ENCODE assay signal across 11 cellular contexts in the genomic region with DNA sequence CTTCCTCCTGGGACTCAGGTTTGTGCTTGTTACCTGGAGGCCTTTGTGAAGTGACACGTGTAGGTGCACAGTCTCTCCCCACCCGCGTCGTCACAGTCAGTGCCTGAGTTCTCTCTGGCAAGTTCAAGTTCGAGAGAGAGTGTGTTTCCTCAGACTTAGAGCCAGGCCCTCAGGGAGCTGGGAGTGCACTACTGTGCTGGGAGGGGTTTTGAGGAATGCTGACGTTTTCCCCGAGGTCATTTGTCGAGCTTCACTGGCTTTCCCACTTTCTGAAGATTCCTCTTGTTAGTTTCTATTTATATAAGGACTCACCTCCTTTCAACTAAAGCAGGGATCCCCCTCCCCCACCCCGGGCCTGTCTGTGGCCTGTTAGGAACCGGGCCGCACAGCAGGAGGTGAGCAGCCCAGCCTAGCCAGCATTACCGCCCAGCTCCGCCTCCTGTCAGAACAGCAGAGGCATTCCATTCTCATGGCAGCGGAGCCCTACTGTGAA.
DNase-seq lines count a peak whose midpoint lies in the region; ATAC-seq, FAIRE-seq and TF ChIP-seq lines count a peak whose summit lies in the region.
"Had no signal": no experiment of that assay in that cellular context is flagged by ENCODE, and none has a peak within 500 bp of the region (broad histone marks: within the 10 kb centered on the region; RNA-seq: fewer than 3 reads in every experiment).

No MANE protein-coding gene starts in this region.

- WGBS in lung, 2 donors = 17 to 38% methylated on average over 14 of the region's 14 CpGs

- TF ChIP-seq CTCF in A673 (conservative IDR thresholded peaks at IDR 0.05; ENCODE audit: low read depth, low read length) (no peak), lung (IDR thresholded peaks at IDR 0.05; ENCODE audit: control extremely low read depth, extremely low read depth) (no peak)

- H3K9me3 ChIP-seq in A673 (ENCODE audit: low read depth, low read length, poor library complexity, severe bottlenecking) = no peaks in the 10 kb centered on the region
- no peaks in the 10 kb centered on the region for H3K9me3 ChIP-seq in lung (ENCODE audit: control insufficient read depth in 2 of 2, insufficient read depth in 1 of 2, low read length in 1 of 2)

- FAIRE-seq in GM12892 (lab: Jason Lieb, UNC) = no peak
- FAIRE-seq: colon had no signal

- H3K4me1 ChIP-seq in A673 (ENCODE audit: insufficient read depth, low read length, poor library complexity, severe bottlenecking) (peaks cover 4% of the 10 kb centered on the region), lung (ENCODE audit: control insufficient read depth in 2 of 2, insufficient read depth in 2 of 2, low read length in 2 of 2) (no peaks in the 10 kb centered on the region)

- TF ChIP-seq POLR2A in GM12892 (IDR thresholded peaks at IDR 0.05; ENCODE audit: low read depth, low read length) = no peak

- H3K4me3 ChIP-seq in A673 (ENCODE audit: low read depth, low read length, poor library complexity, severe bottlenecking) = peak overlapping the region; percentile 40
- H3K4me3 ChIP-seq in lung = no peak overlapping the region

- no TSS peak for BruUV-seq in A673 (replicated peaks; lab: Mats Ljungman, UMichigan)

- POLR2A ChIA-PET in A673 (lab: Charles Lee; ENCODE audit: low non-redundant PET) = interaction anchor here (0.5 kb wide), 1 partner anchor 87 kb away, joined by 3 read pairs; no protein-coding TSS in a partner anchor

- H3K27ac ChIP-seq in A673 (ENCODE audit: low read depth, low read length, poor library complexity, severe bottlenecking) (no peak overlapping the region), lung (ENCODE audit: low read depth in 1 of 2, low read length in 1 of 2) (peak overlapping the region in 1 of 2 donors; percentile 54)

- CTCF ChIA-PET in A673 (lab: Charles Lee) = interaction anchor here (0.5 kb wide), 1 partner anchor 540 kb away, joined by 3 read pairs; no protein-coding TSS in a partner anchor

- H3K36me3 ChIP-seq in A673 (ENCODE audit: insufficient read depth, low read length, poor library complexity, severe bottlenecking) = no peaks in the 10 kb centered on the region
- H3K36me3 ChIP-seq in lung (ENCODE audit: control insufficient read depth in 2 of 2, insufficient read depth in 2 of 2, low read length in 2 of 2) = no peaks in the 10 kb centered on the region

- H3K27me3 ChIP-seq in A673 (replicated peaks; ENCODE audit: insufficient read depth, low read depth, low read length, poor library complexity) = no peaks in the 10 kb centered on the region
- no peaks in the 10 kb centered on the region for H3K27me3 ChIP-seq in lung (ENCODE audit: control insufficient read depth, insufficient read depth)

- DNase-seq in A673 (ENCODE audit: low spot score) (peak; percentile 58), NCI-H146 (lab: John Stamatoyannopoulos, UW) (peak; percentile 59), ecto neural progenitor cell (ENCODE audit: low spot score) (peak; percentile 85), lung (ENCODE audit: low spot score) (peak; percentile 78), middle frontal gyrus (ENCODE audit: extremely low spot score, low spot score) (no peak), GM12892 (ENCODE audit: insufficient read length) (no peak), DMS 273 treated with DMSO at 0.1 percent for 48 hours (lab: John Stamatoyannopoulos, UW) (no peak)
- DNase-seq in activated CD4-positive, CD25-positive, alpha-beta regulatory T cell treated with anti-CD3 and anti-CD28 coated beads, Interleukin-2, amount 50 U/mL, for 72 hours = no peak
- DNase-seq: activated CD4-positive, alpha-beta T cell treated with anti-CD3 and anti-CD28 coated beads for 48 hours; NCI-H524 treated with DMSO at 0.1 percent for 48 hours had no signal

- peak; percentile 87 for ATAC-seq in lung (ENCODE audit: insufficient read depth, low FRiP score)

- intact Hi-C loops in A673 (cut with micrococcal nuclease; ENCODE audit: unreplicated experiment) = no loop called here

Comparison
In these comparisons a context has a peak if more than half of its experiments do, and no peak if none do; other contexts are left out.
1. DNase-seq: peak in A673 (single experiment), NCI-H146 (single experiment), ecto neural progenitor cell (single experiment) and lung (single experiment); none in middle frontal gyrus (single experiment), GM12892 (single experiment), activated CD4-positive, CD25-positive, alpha-beta regulatory T cell treated with anti-CD3 and anti-CD28 coated beads, Interleukin-2, amount 50 U/mL, for 72 hours (single experiment) and DMS 273 treated with DMSO at 0.1 percent for 48 hours (single experiment).